21 cellular contexts compared by ENCODE assay signal in genomic region chr2:102003696-102004095, GRCh38. TPM values are rescaled to one million over a fixed set of nuclear protein-coding genes. Genes with fewer than 3 reads are reported as not detected.
DNase-seq lines count a peak whose midpoint lies in the region; ATAC-seq and TF ChIP-seq lines count a peak whose summit lies in the region.
"Had no signal": no experiment of that assay in that cellular context is flagged by ENCODE, and none has a peak within 500 bp of the region (broad histone marks: within the 10 kb centered on the region; RNA-seq: fewer than 3 reads in every experiment).

No MANE protein-coding gene starts in this region.

- CTCF ChIA-PET in CD8-positive, alpha-beta T cell (lab: Charles Lee), result interaction anchor here (1.1 to 5.1 kb wide), 2 partner anchors 237 to 446 kb away, joined by 3 to 41 read pairs; no protein-coding TSS in a partner anchor

- no peaks in the 10 kb centered on the region for H3K36me3 ChIP-seq in CD8-positive, alpha-beta T cell (ENCODE audit: insufficient read depth, low read length)
- no peaks in the 10 kb centered on the region for H3K36me3 ChIP-seq in gastrocnemius medialis
- H3K36me3 ChIP-seq: BLaER1, HAP-1 had no signal

- POLR2A ChIA-PET in CD8-positive, alpha-beta T cell (lab: Charles Lee), result no interaction called here

- H3K27ac ChIP-seq in CD8-positive, alpha-beta T cell (ENCODE audit: low read depth, low read length), result no peak overlapping the region
- H3K27ac ChIP-seq in gastrocnemius medialis, result no peak overlapping the region
- H3K27ac ChIP-seq: 22Rv1, BLaER1, C4-2B had no signal

- no peak for TF ChIP-seq CTCF in CD8-positive, alpha-beta T cell (IDR thresholded peaks at IDR 0.05)
- TF ChIP-seq CTCF in gastrocnemius medialis (IDR thresholded peaks at IDR 0.05 in 4 of 5, conservative IDR thresholded peaks at IDR 0.05 in 1 of 5), result no peak

- no peak overlapping the region for H3K4me3 ChIP-seq in CD8-positive, alpha-beta T cell (ENCODE audit: low read depth, low read length)
- no peak overlapping the region for H3K4me3 ChIP-seq in gastrocnemius medialis
- H3K4me3 ChIP-seq: BLaER1, HAP-1 had no signal

- no peak for ATAC-seq in activated T-cell treated with anti-CD3 and anti-CD28 coated beads, Interleukin-2, amount 50 U/mL, for 72 hours (replicated peaks in 1 of 2)
- ATAC-seq in CD8-positive, alpha-beta T cell, result peak; percentile 23
- ATAC-seq in effector memory CD8-positive, alpha-beta T cell (replicated peaks), result peak; percentile 20
- no peak for ATAC-seq in gastrocnemius medialis

- H3K9me3 Mint-ChIP-seq in activated T-cell treated with anti-CD3 and anti-CD28 coated beads, Interleukin-2, amount 50 U/mL, for 24 hours, result peaks cover 2% of the 10 kb centered on the region
- no peaks in the 10 kb centered on the region for H3K9me3 Mint-ChIP-seq in activated T-cell treated with anti-CD3 and anti-CD28 coated beads, Interleukin-2, amount 50 U/mL, for 72 hours
- H3K9me3 Mint-ChIP-seq in CD8-positive, alpha-beta T cell, result no peaks in the 10 kb centered on the region
- no peaks in the 10 kb centered on the region for H3K9me3 Mint-ChIP-seq in effector memory CD8-positive, alpha-beta T cell
- H3K9me3 Mint-ChIP-seq: CD4-positive, CD25-positive, alpha-beta regulatory T cell; CD8-positive, alpha-beta memory T cell; HFFc6 had no signal

- no peaks in the 10 kb centered on the region for H3K9me3 ChIP-seq in CD8-positive, alpha-beta T cell (ENCODE audit: low read length)
- H3K9me3 ChIP-seq in gastrocnemius medialis, result no peaks in the 10 kb centered on the region
- H3K9me3 ChIP-seq: BLaER1, HAP-1 had no signal

- peaks cover 7% of the 10 kb centered on the region for H3K27me3 Mint-ChIP-seq in activated T-cell treated with anti-CD3 and anti-CD28 coated beads, Interleukin-2, amount 50 U/mL, for 24 hours
- H3K27me3 Mint-ChIP-seq in activated T-cell treated with anti-CD3 and anti-CD28 coated beads, Interleukin-2, amount 50 U/mL, for 72 hours (ENCODE audit: low read depth), result peaks cover 8% of the 10 kb centered on the region
- no peaks in the 10 kb centered on the region for H3K27me3 Mint-ChIP-seq in CD8-positive, alpha-beta T cell (ENCODE audit: low read depth)
- H3K27me3 Mint-ChIP-seq in effector memory CD8-positive, alpha-beta T cell, result peaks cover 0 to 9% of the 10 kb centered on the region in 2 donors
- H3K27me3 Mint-ChIP-seq: CD4-positive, CD25-positive, alpha-beta regulatory T cell had no signal

- no peak overlapping the region for H3K27ac Mint-ChIP-seq in activated T-cell treated with anti-CD3 and anti-CD28 coated beads, Interleukin-2, amount 50 U/mL, for 24 hours
- no peak overlapping the region for H3K27ac Mint-ChIP-seq in activated T-cell treated with anti-CD3 and anti-CD28 coated beads, Interleukin-2, amount 50 U/mL, for 72 hours
- H3K27ac Mint-ChIP-seq in CD8-positive, alpha-beta T cell, result no peak overlapping the region
- H3K27ac Mint-ChIP-seq in effector memory CD8-positive, alpha-beta T cell, result no peak overlapping the region
- H3K27ac Mint-ChIP-seq: B cell; CD4-positive, CD25-positive, alpha-beta regulatory T cell; CD8-positive, alpha-beta memory T cell; HFFc6 had no signal

- TF ChIP-seq POLR2A in gastrocnemius medialis (IDR thresholded peaks at IDR 0.05), result no peak

- H3K4me3 Mint-ChIP-seq in activated T-cell treated with anti-CD3 and anti-CD28 coated beads, Interleukin-2, amount 50 U/mL, for 24 hours, result no peak overlapping the region
- no peak overlapping the region for H3K4me3 Mint-ChIP-seq in activated T-cell treated with anti-CD3 and anti-CD28 coated beads, Interleukin-2, amount 50 U/mL, for 72 hours
- no peak overlapping the region for H3K4me3 Mint-ChIP-seq in CD8-positive, alpha-beta T cell
- no peak overlapping the region for H3K4me3 Mint-ChIP-seq in effector memory CD8-positive, alpha-beta T cell
- H3K4me3 Mint-ChIP-seq: B cell; CD4-positive, CD25-positive, alpha-beta regulatory T cell; CD8-positive, alpha-beta memory T cell; HFFc6 had no signal

- peaks cover 33% of the 10 kb centered on the region for H3K4me1 Mint-ChIP-seq in activated T-cell treated with anti-CD3 and anti-CD28 coated beads, Interleukin-2, amount 50 U/mL, for 24 hours (ENCODE audit: low read depth)
- peaks cover 27% of the 10 kb centered on the region for H3K4me1 Mint-ChIP-seq in activated T-cell treated with anti-CD3 and anti-CD28 coated beads, Interleukin-2, amount 50 U/mL, for 72 hours (ENCODE audit: low read depth)
- H3K4me1 Mint-ChIP-seq in CD8-positive, alpha-beta T cell (ENCODE audit: low read depth), result peaks cover 2% of the 10 kb centered on the region
- H3K4me1 Mint-ChIP-seq in effector memory CD8-positive, alpha-beta T cell (ENCODE audit: low read depth in 2 of 2), result peaks cover 9 to 11% of the 10 kb centered on the region in 2 donors

- H3K36me3 Mint-ChIP-seq in activated T-cell treated with anti-CD3 and anti-CD28 coated beads, Interleukin-2, amount 50 U/mL, for 24 hours (ENCODE audit: low read depth), result no peaks in the 10 kb centered on the region
- peaks cover 0 to 3% of the 10 kb centered on the region in 2 donors for H3K36me3 Mint-ChIP-seq in activated T-cell treated with anti-CD3 and anti-CD28 coated beads, Interleukin-2, amount 50 U/mL, for 72 hours (ENCODE audit: insufficient read depth in 2 of 2)
- no peaks in the 10 kb centered on the region for H3K36me3 Mint-ChIP-seq in CD8-positive, alpha-beta T cell
- H3K36me3 Mint-ChIP-seq in effector memory CD8-positive, alpha-beta T cell (ENCODE audit: insufficient read depth), result peaks cover 5% of the 10 kb centered on the region
- H3K36me3 Mint-ChIP-seq: CD4-positive, CD25-positive, alpha-beta regulatory T cell; CD8-positive, alpha-beta memory T cell had no signal

- DNase-seq in activated T-cell treated with anti-CD3 and anti-CD28 coated beads, Interleukin-2, amount 50 U/mL, for 24 hours, result peak; percentile 29
- DNase-seq in activated T-cell treated with anti-CD3 and anti-CD28 coated beads, Interleukin-2, amount 50 U/mL, for 72 hours, result no peak
- DNase-seq in CD8-positive, alpha-beta T cell, result no peak
- no peak for DNase-seq in effector memory CD8-positive, alpha-beta T cell
- DNase-seq in stimulated activated CD8-positive, alpha-beta memory T cell treated with anti-CD3 and anti-CD28 coated beads, Interleukin-4, amount 100 ng/mL, for 48 hours, result peak; percentile 22
- DNase-seq in NCI-H1930 (lab: John Stamatoyannopoulos, UW) (no peak), gastrocnemius medialis (no peak)
- DNase-seq in activated CD4-positive, alpha-beta T cell treated with anti-CD3 and anti-CD28 coated beads, Interleukin-2, amount 50 U/mL, for 1 hour, result no peak
- DNase-seq: CD8-positive, alpha-beta memory T cell; DMS 273 treated with DMSO at 0.1 percent for 48 hours; DMS79; EL; GDM1; GOT3; HFFc6 had no signal

- in situ Hi-C loops in gastrocnemius medialis (cut with MboI; ENCODE audit: low sequenced_read_pairs in 4 of 4), result loop anchor here in 1 of 4 donors (25.0 kb wide), 1 partner anchor 434 kb away; no protein-coding TSS in a partner anchor

- H3K4me1 ChIP-seq in CD8-positive, alpha-beta T cell (ENCODE audit: insufficient read depth, low read length), result peaks cover 14% of the 10 kb centered on the region
- peaks cover 0 to 6% of the 10 kb centered on the region in 2 donors for H3K4me1 ChIP-seq in gastrocnemius medialis
- H3K4me1 ChIP-seq: HAP-1 had no signal

- H3K27me3 ChIP-seq in CD8-positive, alpha-beta T cell (ENCODE audit: insufficient read depth, low read length), result no peaks in the 10 kb centered on the region
- no peaks in the 10 kb centered on the region for H3K27me3 ChIP-seq in gastrocnemius medialis
- H3K27me3 ChIP-seq: BLaER1 had no signal

- intact Hi-C loops in CD8-positive, alpha-beta T cell (cut with DNase I, micrococcal nuclease), result no loop called here
- intact Hi-C loops in gastrocnemius medialis (cut with DNase I; ENCODE audit: low total_unique reads), result no loop called here

RNA-seq across cellular contexts. Expression of gene IL1R2, which starts 11.9 kb away (rescaled TPM):
- 10 to 100 TPM in 1 of 2 donors, 1 to 10 TPM in 1; 8.2 to 11.0 TPM for total RNA-seq in activated T-cell treated with anti-CD3 and anti-CD28 coated beads, Interleukin-2, amount 50 U/mL, for 72 hours
- total RNA-seq in CD8-positive, alpha-beta T cell, result not detected
- 10 to 100 TPM in 1 of 4 donors, 1 to 10 TPM in 3; 2.1 to 13.1 (median 5.8) TPM for total RNA-seq in gastrocnemius medialis
- total RNA-seq: B cell had no signal

Comparison
In these comparisons a context has a peak if more than half of its experiments do, and no peak if none do; other contexts are left out.
1. DNase-seq: peak in activated T-cell treated with anti-CD3 and anti-CD28 coated beads, Interleukin-2, amount 50 U/mL, for 24 hours (single experiment) and stimulated activated CD8-positive, alpha-beta memory T cell treated with anti-CD3 and anti-CD28 coated beads, Interleukin-4, amount 100 ng/mL, for 48 hours (single experiment); none in activated T-cell treated with anti-CD3 and anti-CD28 coated beads, Interleukin-2, amount 50 U/mL, for 72 hours (0 of 2), CD8-positive, alpha-beta T cell (0 of 7), effector memory CD8-positive, alpha-beta T cell (0 of 3), NCI-H1930 (0 of 2), gastrocnemius medialis (0 of 2) and activated CD4-positive, alpha-beta T cell treated with anti-CD3 and anti-CD28 coated beads, Interleukin-2, amount 50 U/mL, for 1 hour (single experiment).
2. ATAC-seq: peak in CD8-positive, alpha-beta T cell (single experiment) and effector memory CD8-positive, alpha-beta T cell (single experiment); none in activated T-cell treated with anti-CD3 and anti-CD28 coated beads, Interleukin-2, amount 50 U/mL, for 72 hours (0 of 2) and gastrocnemius medialis (0 of 2).